Comparison of ENCODE assay signal across 26 cellular contexts in the genomic region with DNA sequence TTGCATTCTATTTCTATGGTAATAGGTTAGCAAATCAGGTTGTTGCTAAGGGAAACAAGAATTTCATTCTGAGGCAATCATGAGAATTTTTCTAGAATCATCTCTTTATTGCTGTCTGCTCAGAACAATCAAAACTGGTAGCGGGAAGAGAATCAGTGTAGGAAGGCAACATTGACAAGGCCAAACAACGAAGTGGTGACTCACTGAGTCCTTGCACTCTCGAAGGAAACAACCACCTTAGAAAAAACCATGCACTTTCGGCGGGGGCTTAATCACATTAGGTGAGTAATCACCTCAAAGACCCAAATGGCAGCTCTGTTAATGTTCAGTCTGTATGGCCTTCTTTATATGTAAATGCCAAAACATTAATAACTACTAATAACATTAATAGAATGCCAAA.
DNase-seq lines count a peak whose midpoint lies in the region; ATAC-seq and TF ChIP-seq lines count a peak whose summit lies in the region.
"Had no signal": no experiment of that assay in that cellular context is flagged by ENCODE, and none has a peak within 500 bp of the region (broad histone marks: within the 10 kb centered on the region; RNA-seq: fewer than 3 reads in every experiment).

No MANE protein-coding gene starts in this region.

- no peak for ATAC-seq in GM21423 (IDR thresholded peaks at IDR 0.05; ENCODE audit: unreplicated experiment)
- ATAC-seq: heart right ventricle, left cardiac atrium, sciatic nerve had no signal

- H3K4me3 ChIP-seq in fibroblast of pulmonary artery (replicated peaks; ENCODE audit: low read depth, low read length), result no peak overlapping the region
- no peak overlapping the region for H3K4me3 ChIP-seq in transverse colon
- H3K4me3 ChIP-seq: BLaER1 treated with 17β-estradiol and CSF1 and Interleukin-3, amounts not matched to agents 10 nM and 100 nM; colonic mucosa; GM23248; heart right ventricle had no signal

- no peak overlapping the region for H3K27ac ChIP-seq in transverse colon
- H3K27ac ChIP-seq: BLaER1 treated with 17β-estradiol and CSF1 and Interleukin-3, amounts not matched to agents 10 nM and 100 nM; colonic mucosa; GM23248; heart right ventricle; KMS-11 had no signal

- TF ChIP-seq CTCF in fibroblast of pulmonary artery (IDR thresholded peaks at IDR 0.05; ENCODE audit: low read length, missing control alignments) (no peak), transverse colon (IDR thresholded peaks at IDR 0.05) (no peak)

- no peaks in the 10 kb centered on the region for H3K9me3 ChIP-seq in transverse colon
- H3K9me3 ChIP-seq: colonic mucosa, heart right ventricle had no signal

- no peak for TF ChIP-seq POLR2A in transverse colon (IDR thresholded peaks at IDR 0.05)

- H3K4me1 ChIP-seq in transverse colon, result peaks cover 0 to 8% (median 0%) of the 10 kb centered on the region in 4 donors
- H3K4me1 ChIP-seq: colonic mucosa, heart right ventricle had no signal

- in situ Hi-C loops in transverse colon (cut with MboI; ENCODE audit: low pct_ligation_motif_present in 1 of 4, low pct_unique_long_range_greater_than_20kb in 1 of 4, low sequenced_read_pairs in 3 of 4), result no loop called here

- H3K27me3 ChIP-seq in transverse colon, result no peaks in the 10 kb centered on the region
- H3K27me3 ChIP-seq: BLaER1 treated with 17β-estradiol and CSF1 and Interleukin-3, amounts not matched to agents 10 nM and 100 nM; colonic mucosa; heart right ventricle had no signal

- no peak for TF ChIP-seq EP300 in transverse colon (IDR thresholded peaks at IDR 0.05; ENCODE audit: low read depth)

- DNase-seq in Daoy (ENCODE audit: low read depth), result peak; percentile 25
- DNase-seq in M059J (ENCODE audit: low read depth), result peak; percentile 71
- peak; percentile 72 for DNase-seq in astrocyte of the hippocampus (ENCODE audit: low read depth, low spot score)
- peak; percentile 42 for DNase-seq in fibroblast of pulmonary artery (ENCODE audit: low read depth)
- no peak for DNase-seq in T1000 (lab: John Stamatoyannopoulos, UW)
- DNase-seq in OCI-M1 (lab: John Stamatoyannopoulos, UW), result no peak
- DNase-seq in transverse colon, result no peak
- DNase-seq: activated naive CD8-positive, alpha-beta T cell treated with anti-CD3 and anti-CD28 coated beads for 36 hours; colonic mucosa; COR-L47; DMS79; effector memory CD4-positive, alpha-beta T cell; foreskin fibroblast; GM23248; heart right ventricle; left cardiac atrium; NCI-H1436; NCI-H2081 treated with DMSO at 0.1 percent for 48 hours; NCI-H748 treated with DMSO at 0.1 percent for 48 hours; stimulated activated CD4-positive, alpha-beta T cell treated with anti-CD3 and anti-CD28 coated beads, Interleukin-12 subunit alpha, Interleukin-12 subunit beta, amount 100 ng/mL, for 4 hours; stimulated activated CD4-positive, alpha-beta T cell treated with anti-CD3 and anti-CD28 coated beads, Interleukin-4, amount 100 ng/mL, for 4 hours; stimulated activated naive CD4-positive, alpha-beta T cell had no signal

- intact Hi-C loops in transverse colon (cut with DNase I; ENCODE audit: low total_unique reads), result no loop called here

- H3K36me3 ChIP-seq in transverse colon, result peaks cover 0 to under 1% (median 0%) of the 10 kb centered on the region in 4 donors
- H3K36me3 ChIP-seq: colonic mucosa had no signal

- WGBS in transverse colon (ENCODE audit: low coverage in 1 of 2), 2 donors, result 87 to 94% methylated on average over 5 of the region's 5 CpGs

Comparison
In these comparisons a context has a peak if more than half of its experiments do, and no peak if none do; other contexts are left out.
1. DNase-seq: peak in Daoy (single experiment), M059J (single experiment), astrocyte of the hippocampus (single experiment) and fibroblast of pulmonary artery (single experiment); none in T1000 (single experiment), OCI-M1 (single experiment) and transverse colon (single experiment).